ENCODE assay signal across 7 cellular contexts in genomic region chr19:19062454-19063182, GRCh38. TPM values are rescaled to one million over a fixed set of nuclear protein-coding genes. Genes with fewer than 3 reads are reported as not detected.
A peak's percentile ranks its signal among the peaks of the same experiment; 100 is the strongest.
DNase-seq lines count a peak whose midpoint lies in the region; TF ChIP-seq lines count a peak whose summit lies in the region.

No MANE protein-coding gene starts in this region.

- H3K27me3 Mint-ChIP-seq in mesothelial cell of epicardium (ENCODE audit: low read depth), result no peaks in the 10 kb centered on the region

- H3K4me3 ChIP-seq in H7 (ENCODE audit: insufficient read depth, low read depth, low read length) (peak overlapping the region; percentile 63), mammary epithelial cell (replicated peaks in 1 of 3; ENCODE audit: insufficient read depth in 1 of 3, low read depth in 2 of 3, low read length in 3 of 3) (no peak overlapping the region), transverse colon (peak overlapping the region in 3 of 4 donors; percentile 18 to 92 (median 77))

- intact Hi-C loops in mammary epithelial cell (cut with micrococcal nuclease), result loop anchor here (10.0 kb wide), 1 partner anchor 262 kb away; the partner anchor contains the start of genes MAU2 and SUGP1
- intact Hi-C loops in transverse colon (cut with DNase I; ENCODE audit: low total_unique reads), result no loop called here

- in situ Hi-C loops in mammary epithelial cell (cut with MboI; ENCODE audit: low sequenced_read_pairs in 2 of 2), result no loop called here
- in situ Hi-C loops in transverse colon (cut with MboI; ENCODE audit: low pct_ligation_motif_present in 1 of 4, low pct_unique_long_range_greater_than_20kb in 1 of 4, low sequenced_read_pairs in 3 of 4), result no loop called here

- peaks cover 23% of the 10 kb centered on the region for H3K27me3 ChIP-seq in H7 (ENCODE audit: control insufficient read depth, insufficient read depth, low read length)
- H3K27me3 ChIP-seq in mammary epithelial cell (ENCODE audit: insufficient read depth, low read length), result no peaks in the 10 kb centered on the region
- no peaks in the 10 kb centered on the region for H3K27me3 ChIP-seq in transverse colon

- H3K9me3 ChIP-seq in mammary epithelial cell (replicated peaks; ENCODE audit: insufficient read depth, low read length) (no peaks in the 10 kb centered on the region), transverse colon (no peaks in the 10 kb centered on the region)

- no peak for TF ChIP-seq POLR2A in transverse colon (IDR thresholded peaks at IDR 0.05)

- peaks cover 16% of the 10 kb centered on the region for H3K4me1 Mint-ChIP-seq in mesothelial cell of epicardium

- peak overlapping the region; percentile 66 for H3K27ac Mint-ChIP-seq in mesothelial cell of epicardium

- no peaks in the 10 kb centered on the region for H3K9me3 Mint-ChIP-seq in mesothelial cell of epicardium

- H2AFZ ChIP-seq in mammary epithelial cell (ENCODE audit: low read depth, low read length), result peak overlapping the region; percentile 50

- H3K4me3 Mint-ChIP-seq in mesothelial cell of epicardium, result peak overlapping the region; percentile 64

- CTCF ChIA-PET in mammary epithelial cell (lab: Charles Lee; ENCODE audit: low non-redundant PET), result no interaction called here

- H3K4me2 ChIP-seq in mammary epithelial cell (ENCODE audit: insufficient read depth, low read depth, low read length), result peak overlapping the region; percentile 87

- TF ChIP-seq CTCF in mammary epithelial cell (conservative IDR thresholded peaks at IDR 0.05 in 1 of 2, IDR thresholded peaks at IDR 0.05 in 1 of 2; ENCODE audit: extremely low read depth in 1 of 2, insufficient read depth in 1 of 2, low read depth in 1 of 2, low read length in 2 of 2), result no peak
- no peak for TF ChIP-seq CTCF in mesothelial cell of epicardium (IDR thresholded peaks at IDR 0.05; ENCODE audit: unreplicated experiment)
- no peak for TF ChIP-seq CTCF in transverse colon (IDR thresholded peaks at IDR 0.05)

- DNase-seq in H7 (peak; percentile 52), NCI-H510A (lab: John Stamatoyannopoulos, UW) (peak; percentile 89), mammary epithelial cell (peak; percentile 44), mesothelial cell of epicardium (ENCODE audit: low spot score in 2 of 2, unreplicated experiment in 2 of 2) (no peak), transverse colon (no peak), NCI-H146 treated with DMSO at 0.1 percent for 48 hours (lab: John Stamatoyannopoulos, UW; ENCODE audit: unreplicated experiment) (no peak), NCI-H1105 treated with DMSO at 0.1 percent for 48 hours (lab: John Stamatoyannopoulos, UW) (no peak)

- no peaks in the 10 kb centered on the region for H3K79me2 ChIP-seq in mammary epithelial cell (ENCODE audit: insufficient read depth, low read length)

- no peak overlapping the region for H3K9ac ChIP-seq in mammary epithelial cell (ENCODE audit: insufficient read depth, low read length)

- H3K36me3 ChIP-seq in H7 (replicated peaks; ENCODE audit: control insufficient read depth, insufficient read depth, low read length) (no peaks in the 10 kb centered on the region; the same call in 1 of the 2 replicates), mammary epithelial cell (ENCODE audit: insufficient read depth, low read length) (no peaks in the 10 kb centered on the region), transverse colon (no peaks in the 10 kb centered on the region)

- H3K36me3 Mint-ChIP-seq in mesothelial cell of epicardium, result peaks cover 8% of the 10 kb centered on the region

- BruUV-seq in mammary epithelial cell (replicated peaks; lab: Mats Ljungman, UMichigan), result no TSS peak

- peaks cover 23% of the 10 kb centered on the region for H3K4me1 ChIP-seq in mammary epithelial cell (ENCODE audit: insufficient read depth, low read length)
- peaks cover 14 to 33% (median 17%) of the 10 kb centered on the region in 4 donors for H3K4me1 ChIP-seq in transverse colon

- H4K20me1 ChIP-seq in mammary epithelial cell (ENCODE audit: insufficient read depth, low read length), result no peaks in the 10 kb centered on the region

- 86% methylated on average over 4 of the region's 4 CpGs for WGBS in mammary epithelial cell (ENCODE audit: low coverage, missing lambda C conversion rate)
- WGBS in transverse colon (ENCODE audit: low coverage in 1 of 2), 2 donors, result 85% methylated on average over 4 of the region's 4 CpGs; no CpG with 5 or more reads in 1 of the 2 donors

- TF ChIP-seq EP300 in transverse colon (IDR thresholded peaks at IDR 0.05; ENCODE audit: low read depth), result no peak

- H3K27ac ChIP-seq in mammary epithelial cell (ENCODE audit: insufficient read depth, low read depth, low read length) (no peak overlapping the region), transverse colon (peak overlapping the region; percentile 78 to 85 (median 83))

- dilution Hi-C loops in mammary epithelial cell (cut with HindIII; ENCODE audit: low sequenced_read_pairs), result no loop called here

RNA-seq across cellular contexts. Expression of gene SLC25A42, which starts 1.2 kb away (rescaled TPM):
- total RNA-seq in H7 (2014; rRNA removed; shearing (Covaris generic)), result 4.8 and 8.0 TPM in 2 replicates
- total RNA-seq in mammary epithelial cell (1 to 10 TPM; 3.0 to 5.1 TPM), mesothelial cell of epicardium (21.2 to 22.1 TPM (median 21.2 TPM) in 3 replicates), transverse colon (100 to 1,000 TPM in 1 of 4 donors, 10 to 100 TPM in 2, 1 to 10 TPM in 1; 6.8 to 141 (median 24.5) TPM)
- 3.0 TPM for polyA plus RNA-seq in mammary epithelial cell
- polyA minus RNA-seq in mammary epithelial cell, result 0.26 TPM

RNA-seq across cellular contexts. Expression of gene ARMC6, which starts 29.2 kb away (rescaled TPM):
- total RNA-seq in H7 (2014; rRNA removed; shearing (Covaris generic)), result 69.4 and 100.0 TPM in 2 replicates
- 10 to 100 TPM; 35.1 to 37.7 TPM for total RNA-seq in mammary epithelial cell
- 42.6 TPM for polyA plus RNA-seq in mammary epithelial cell
- 62.6 TPM for polyA minus RNA-seq in mammary epithelial cell
- 25.5 to 28.2 TPM (median 25.8 TPM) in 3 replicates for total RNA-seq in mesothelial cell of epicardium
- 100 to 1,000 TPM in 1 of 4 donors, 10 to 100 TPM in 3; 15.2 to 220 (median 22.9) TPM for total RNA-seq in transverse colon

RNA-seq across cellular contexts. Expression of gene SUGP2, which starts 29.3 kb away (rescaled TPM):
- total RNA-seq in H7 (2014; rRNA removed; shearing (Covaris generic)), result 54.5 and 79.0 TPM in 2 replicates
- 10 to 100 TPM; 34.0 to 59.5 TPM for total RNA-seq in mammary epithelial cell
- 28.1 TPM for polyA plus RNA-seq in mammary epithelial cell
- polyA minus RNA-seq in mammary epithelial cell, result 38.5 TPM
- total RNA-seq in mesothelial cell of epicardium, result 137 to 152 TPM (median 140 TPM) in 3 replicates
- 100 to 1,000 TPM in 1 of 4 donors, 10 to 100 TPM in 3; 43.0 to 132 (median 57.9) TPM for total RNA-seq in transverse colon

Comparison
In these comparisons a context has a peak if more than half of its experiments do, and no peak if none do; other contexts are left out.
1. DNase-seq: peak in H7 (single experiment), NCI-H510A (single experiment) and mammary epithelial cell (single experiment); none in mesothelial cell of epicardium (0 of 2), transverse colon (single experiment), NCI-H146 treated with DMSO at 0.1 percent for 48 hours (single experiment) and NCI-H1105 treated with DMSO at 0.1 percent for 48 hours (single experiment).
2. H3K4me3 ChIP-seq: peak in H7 (single experiment) and transverse colon (3 of 4); none in mammary epithelial cell (0 of 3).